ENCODE assay signal across 8 cellular contexts in genomic region chr5:61817472-61818326, GRCh38.
DNase-seq lines count a peak whose midpoint lies in the region; FAIRE-seq and TF ChIP-seq lines count a peak whose summit lies in the region.

No MANE protein-coding gene starts in this region.

- H3K36me3 ChIP-seq in endothelial cell of umbilical vein (ENCODE audit: control insufficient read depth in 2 of 2, extremely low read depth in 1 of 2, insufficient read depth in 2 of 2, low read length in 2 of 2) (no peaks in the 10 kb centered on the region), uterus (no peaks in the 10 kb centered on the region)

- dilution Hi-C loops in endothelial cell of umbilical vein (cut with MboI; ENCODE audit: extremely low pct_ligation_motif_present, low sequenced_read_pairs) = no loop called here

- POLR2A ChIA-PET in GM10248 (lab: Yijun Ruan, JAX) (no interaction called here), endothelial cell of umbilical vein (lab: Charles Lee) (no interaction called here)

- DNase-seq in GM10248 (ENCODE audit: extremely low spot score) (no peak), NCI-H748 (lab: John Stamatoyannopoulos, UW; ENCODE audit: unreplicated experiment) (peak; percentile 46), endothelial cell of umbilical vein (ENCODE audit: low read depth, low spot score) (peak; percentile 61), mucosa of gallbladder (ENCODE audit: low spot score) (peak; percentile 56), T1000 (lab: John Stamatoyannopoulos, UW) (no peak), uterus (no peak), coronary artery (ENCODE audit: low spot score) (no peak), activated T-cell treated with anti-CD3 and anti-CD28 coated beads for 4 hours (no peak)

- H3K27ac ChIP-seq in endothelial cell of umbilical vein (ENCODE audit: insufficient read depth, low read depth, low read length) (no peak overlapping the region), uterus (no peak overlapping the region), coronary artery (no peak overlapping the region)

- TF ChIP-seq CTCF in GM10248 (IDR thresholded peaks at IDR 0.05; ENCODE audit: control extremely low read depth, extremely low read depth, low read depth, missing control alignments) (peak; percentile 9), endothelial cell of umbilical vein (IDR thresholded peaks at IDR 0.05; ENCODE audit: extremely low read depth in 1 of 2, insufficient read depth in 1 of 2, low read depth in 1 of 2, low read length in 2 of 2) (peak; percentile 47 to 58), uterus (IDR thresholded peaks at IDR 0.05) (peak in 2 of 4 experiments; percentile 24 to 35), coronary artery (IDR thresholded peaks at IDR 0.05) (no peak)

- H3K9me3 ChIP-seq in endothelial cell of umbilical vein (replicated peaks; ENCODE audit: control insufficient read depth, insufficient read depth, low read length) = no peaks in the 10 kb centered on the region
- no peaks in the 10 kb centered on the region for H3K9me3 ChIP-seq in uterus

- H3K79me2 ChIP-seq in endothelial cell of umbilical vein (ENCODE audit: control insufficient read depth, insufficient read depth, low read length) = no peaks in the 10 kb centered on the region

- H3K4me3 ChIP-seq in endothelial cell of umbilical vein (replicated peaks in 1 of 3; ENCODE audit: insufficient read depth in 1 of 3, low read depth in 1 of 3, low read length in 3 of 3) (no peak overlapping the region), uterus (no peak overlapping the region), coronary artery (no peak overlapping the region)

- TF ChIP-seq POLR2A in endothelial cell of umbilical vein (IDR thresholded peaks at IDR 0.05; ENCODE audit: low read depth, low read length) (no peak), uterus (IDR thresholded peaks at IDR 0.05) (no peak)

- no peaks in the 10 kb centered on the region for H3K4me1 ChIP-seq in endothelial cell of umbilical vein (ENCODE audit: control insufficient read depth, extremely low read depth, insufficient read depth, low read length)
- H3K4me1 ChIP-seq in uterus = no peaks in the 10 kb centered on the region

- intact Hi-C loops in endothelial cell of umbilical vein (cut with micrococcal nuclease) (loop anchor here (1.0 to 10.0 kb wide), 3 partner anchors 485 to 863 kb away; partner anchors contain the start of gene ZSWIM6), uterus (cut with DNase I; ENCODE audit: low total_unique reads) (no loop called here)

- peaks cover 9 to 12% of the 10 kb centered on the region in 2 experiments for H3K27me3 ChIP-seq in endothelial cell of umbilical vein (ENCODE audit: control insufficient read depth in 2 of 2, insufficient read depth in 2 of 2, low read length in 2 of 2)
- H3K27me3 ChIP-seq in uterus = no peaks in the 10 kb centered on the region

- H3K9ac ChIP-seq in endothelial cell of umbilical vein (replicated peaks; ENCODE audit: extremely low read depth, insufficient read depth, low read length) = no peak overlapping the region

- FAIRE-seq in endothelial cell of umbilical vein (lab: Jason Lieb, UNC) = peak; percentile 85

- BruUV-seq in endothelial cell of umbilical vein (replicated peaks; lab: Mats Ljungman, UMichigan) = no TSS peak

- no peak overlapping the region for H2AFZ ChIP-seq in endothelial cell of umbilical vein (ENCODE audit: low read depth, low read length)

- H3K4me2 ChIP-seq in endothelial cell of umbilical vein (ENCODE audit: insufficient read depth, low read length) = no peak overlapping the region

- no peaks in the 10 kb centered on the region for H3K9me1 ChIP-seq in endothelial cell of umbilical vein (replicated peaks; ENCODE audit: control insufficient read depth, extremely low read depth, insufficient read depth, low read length)

- CTCF ChIA-PET in GM10248 (lab: Yijun Ruan, JAX) = no interaction called here
- CTCF ChIA-PET in endothelial cell of umbilical vein (lab: Charles Lee) = interaction anchor here (0.7 to 1.6 kb wide), 9 partner anchors 9 to 859 kb away, joined by 3 to 11 read pairs (median 4); no protein-coding TSS in a partner anchor

- H4K20me1 ChIP-seq in endothelial cell of umbilical vein (replicated peaks; ENCODE audit: control insufficient read depth, extremely low read depth, insufficient read depth, low read length) = no peaks in the 10 kb centered on the region

TF ChIP-seq in endothelial cell of umbilical vein, 7 proteins besides CTCF, POLR2A, EP300 and RAD21:
- TF ChIP-seq FOS (IDR thresholded peaks at IDR 0.05; ENCODE audit: borderline replicate concordance, insufficient read depth, low read length) = peak; percentile 42
- TF ChIP-seq MYC (IDR thresholded peaks at IDR 0.05; ENCODE audit: low read depth, low read length) = no peak

Comparison
In these comparisons a context has a peak if more than half of its experiments do, and no peak if none do; other contexts are left out.
1. DNase-seq: peak in NCI-H748 (single experiment), endothelial cell of umbilical vein (single experiment) and mucosa of gallbladder (single experiment); none in GM10248 (single experiment), T1000 (single experiment), uterus (0 of 2), coronary artery (single experiment) and activated T-cell treated with anti-CD3 and anti-CD28 coated beads for 4 hours (single experiment).